ENCODE assay signal across 1 cellular context in the genomic region with DNA sequence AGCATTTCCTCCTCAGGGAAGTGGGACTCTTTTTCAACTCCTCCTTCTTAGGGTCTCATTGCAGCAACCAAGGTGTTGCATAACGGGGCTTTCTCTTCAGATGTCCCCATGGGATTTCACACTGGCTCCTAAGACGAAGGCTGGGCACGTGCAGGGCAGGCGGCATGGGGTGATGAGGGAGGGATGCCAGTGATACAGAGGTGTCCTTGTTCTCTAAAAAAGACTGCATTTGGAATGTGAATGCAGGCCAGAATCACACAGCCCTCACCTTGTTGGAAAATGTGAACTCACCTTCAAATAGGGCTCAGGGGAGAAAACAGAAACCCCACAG.
TF ChIP-seq lines count a peak whose summit lies in the region.

No MANE protein-coding gene starts in this region.

TF ChIP-seq in GM23338, 12 proteins besides CTCF, POLR2A, EP300 and RAD21 (continued from another document):
- TF ChIP-seq POLR2AphosphoS5 (IDR thresholded peaks at IDR 0.05; ENCODE audit: low read depth) (no peak), JUNB (IDR thresholded peaks at IDR 0.05; ENCODE audit: unreplicated experiment) (no peak)
- TF ChIP-seq, protein P1, sequence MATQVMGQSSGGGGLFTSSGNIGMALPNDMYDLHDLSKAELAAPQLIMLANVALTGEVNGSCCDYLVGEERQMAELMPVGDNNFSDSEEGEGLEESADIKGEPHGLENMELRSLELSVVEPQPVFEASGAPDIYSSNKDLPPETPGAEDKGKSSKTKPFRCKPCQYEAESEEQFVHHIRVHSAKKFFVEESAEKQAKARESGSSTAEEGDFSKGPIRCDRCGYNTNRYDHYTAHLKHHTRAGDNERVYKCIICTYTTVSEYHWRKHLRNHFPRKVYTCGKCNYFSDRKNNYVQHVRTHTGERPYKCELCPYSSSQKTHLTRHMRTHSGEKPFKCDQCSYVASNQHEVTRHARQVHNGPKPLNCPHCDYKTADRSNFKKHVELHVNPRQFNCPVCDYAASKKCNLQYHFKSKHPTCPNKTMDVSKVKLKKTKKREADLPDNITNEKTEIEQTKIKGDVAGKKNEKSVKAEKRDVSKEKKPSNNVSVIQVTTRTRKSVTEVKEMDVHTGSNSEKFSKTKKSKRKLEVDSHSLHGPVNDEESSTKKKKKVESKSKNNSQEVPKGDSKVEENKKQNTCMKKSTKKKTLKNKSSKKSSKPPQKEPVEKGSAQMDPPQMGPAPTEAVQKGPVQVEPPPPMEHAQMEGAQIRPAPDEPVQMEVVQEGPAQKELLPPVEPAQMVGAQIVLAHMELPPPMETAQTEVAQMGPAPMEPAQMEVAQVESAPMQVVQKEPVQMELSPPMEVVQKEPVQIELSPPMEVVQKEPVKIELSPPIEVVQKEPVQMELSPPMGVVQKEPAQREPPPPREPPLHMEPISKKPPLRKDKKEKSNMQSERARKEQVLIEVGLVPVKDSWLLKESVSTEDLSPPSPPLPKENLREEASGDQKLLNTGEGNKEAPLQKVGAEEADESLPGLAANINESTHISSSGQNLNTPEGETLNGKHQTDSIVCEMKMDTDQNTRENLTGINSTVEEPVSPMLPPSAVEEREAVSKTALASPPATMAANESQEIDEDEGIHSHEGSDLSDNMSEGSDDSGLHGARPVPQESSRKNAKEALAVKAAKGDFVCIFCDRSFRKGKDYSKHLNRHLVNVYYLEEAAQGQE (IDR thresholded peaks at IDR 0.05; ENCODE audit: unreplicated experiment), result no peak
TF ChIP-seq in GM23338: peak in this region for 0.
